Comparison of ENCODE assay signal across 1 cellular context in genomic region chr12:14567311-14568195, GRCh38.
TF ChIP-seq lines count a peak whose summit lies in the region.

Gene PLBD1 (minus strand): TSS chr12:14567883. CDS start chr12:14567696, 187 bp downstream.

TF ChIP-seq in K562, 482 proteins besides CTCF, POLR2A, EP300 and RAD21 (continued from another document and continues in another):
- TF ChIP-seq PATZ1 (CRISPR knock-in tag; IDR thresholded peaks at IDR 0.05; ENCODE audit: borderline replicate concordance), result no peak
- TF ChIP-seq SRSF7 (optimal IDR thresholded peaks at IDR 0.05; ENCODE audit: low read depth, low read length), result no peak
- TF ChIP-seq TRIM28 (IDR thresholded peaks at IDR 0.05), result no peak
- peak; percentile 65 to 73 for TF ChIP-seq E2F6 (IDR thresholded peaks at IDR 0.05; ENCODE audit: borderline replicate concordance in 1 of 2, extremely low read depth in 1 of 2, insufficient read depth in 1 of 2, insufficient read length in 1 of 2, low read depth in 1 of 2, low read length in 1 of 2, poor library complexity in 1 of 2, severe bottlenecking in 1 of 2)
- TF ChIP-seq NR2C2 (CRISPR knock-in tag; IDR thresholded peaks at IDR 0.05), result no peak
- TF ChIP-seq NR2C2 (tag; IDR thresholded peaks at IDR 0.05), result peak; percentile 55; the same call in 1 of the 2 replicates
- TF ChIP-seq MGA (IDR thresholded peaks at IDR 0.05), result peak; percentile 82
- TF ChIP-seq ZNF354B (CRISPR knock-in tag; IDR thresholded peaks at IDR 0.05), result no peak
- TF ChIP-seq TSHZ1 (CRISPR knock-in tag; IDR thresholded peaks at IDR 0.05), result no peak
- peak; percentile 26; the same call in 1 of the 2 replicates for TF ChIP-seq ZNF592 (IDR thresholded peaks at IDR 0.05)
- TF ChIP-seq YY1 (IDR thresholded peaks at IDR 0.05; ENCODE audit: borderline replicate concordance in 1 of 3, control insufficient read depth in 1 of 3, extremely low read depth in 1 of 3, insufficient read depth in 3 of 3, insufficient read length in 1 of 3, insufficient replicate concordance in 2 of 3, low read depth in 1 of 3, low read length in 2 of 3), result no peak
- TF ChIP-seq RBFOX2 (IDR thresholded peaks at IDR 0.05; ENCODE audit: low read depth, low read length), result peak; percentile 83
- TF ChIP-seq CBFB (CRISPR knock-in tag; IDR thresholded peaks at IDR 0.05), result no peak
- TF ChIP-seq FOXA1 (IDR thresholded peaks at IDR 0.05; ENCODE audit: borderline replicate concordance), result no peak
- TF ChIP-seq TBP (optimal IDR thresholded peaks at IDR 0.05; ENCODE audit: low read depth, low read length), result peak; percentile 48
- TF ChIP-seq MYC (IDR thresholded peaks at IDR 0.05; ENCODE audit: low read depth, low read length), result peak; percentile 59
- no peak for TF ChIP-seq MYC (CRISPR knock-in tag; IDR thresholded peaks at IDR 0.05; ENCODE audit: borderline replicate concordance, low read depth)
- TF ChIP-seq RHOXF2B (CRISPR knock-in tag; conservative IDR thresholded peaks at IDR 0.05), result no peak
- TF ChIP-seq LARP7 (IDR thresholded peaks at IDR 0.05), result no peak
- peak; percentile 88 to 90 for TF ChIP-seq NRF1 (conservative IDR thresholded peaks at IDR 0.05 in 1 of 2, IDR thresholded peaks at IDR 0.05 in 1 of 2)
- no peak for TF ChIP-seq E2F4 (CRISPR knock-in tag; IDR thresholded peaks at IDR 0.05; ENCODE audit: low read depth)
- no peak for TF ChIP-seq DACH1 (IDR thresholded peaks at IDR 0.05; ENCODE audit: partially characterized antibody)
- peak; percentile 87 for TF ChIP-seq POLR2G (IDR thresholded peaks at IDR 0.05; ENCODE audit: low read depth, low read length)
- TF ChIP-seq ATF3 (IDR thresholded peaks at IDR 0.05), result no peak
- TF ChIP-seq ATF3 (CRISPR knock-in tag; conservative IDR thresholded peaks at IDR 0.05), result no peak
- no peak for TF ChIP-seq HDAC2 (IDR thresholded peaks at IDR 0.05)
- TF ChIP-seq MAX (CRISPR knock-in tag; IDR thresholded peaks at IDR 0.05), result peak; percentile 71
- no peak for TF ChIP-seq NR2F6 (CRISPR knock-in tag; IDR thresholded peaks at IDR 0.05)
- peak; percentile 63 for TF ChIP-seq RBM22 (IDR thresholded peaks at IDR 0.05; ENCODE audit: low read depth, low read length, poor library complexity, severe bottlenecking)
- TF ChIP-seq ZNF717 (CRISPR knock-in tag; IDR thresholded peaks at IDR 0.05), result no peak
- peak; percentile 91 for TF ChIP-seq ZFX (CRISPR knock-in tag; IDR thresholded peaks at IDR 0.05)
